In the genomic region with DNA sequence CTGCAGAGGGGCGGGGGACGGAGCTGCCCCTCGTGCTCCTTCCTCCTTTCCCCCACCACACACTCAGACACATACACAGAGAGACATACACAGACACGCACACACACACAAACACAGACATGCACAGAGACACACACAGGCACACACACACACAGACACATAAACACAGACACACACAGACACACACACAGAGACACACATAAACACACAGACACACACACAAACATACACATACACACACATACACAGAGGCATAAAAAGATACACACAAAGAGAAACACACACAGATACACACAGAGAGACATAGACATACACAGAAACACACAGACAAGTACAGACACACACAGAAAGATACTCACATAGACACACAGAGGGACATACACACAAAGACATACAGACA, we compare ENCODE assay signal across 22 cellular contexts.
"Had no signal": no experiment of that assay in that cellular context is flagged by ENCODE, and none has a peak within 500 bp of the region (broad histone marks: within the 10 kb centered on the region; RNA-seq: fewer than 3 reads in every experiment).

No MANE protein-coding gene starts in this region.

- H3K9ac ChIP-seq: SK-N-SH had no signal

- H3K9me3 ChIP-seq: MG63, SK-N-SH had no signal

- DNase-seq: Karpas-422, KBM-7, MG63, NCI-H1092, NCI-H1105 treated with DMSO at 0.1 percent for 48 hours, NCI-H1417 treated with DMSO at 0.1 percent for 48 hours, NCI-H146, NCI-H1694 treated with DMSO at 0.1 percent for 48 hours, NCI-H1930, NCI-H2081, NCI-H2171, NCI-H226, NCI-H446, NCI-H510A, NCI-H524 treated with DMSO at 0.1 percent for 48 hours, NCI-H69, NCI-H774, Right ventricle myocardium superior, RPMI8226, SK-N-SH, SW 1271 had no signal

- H3K4me3 ChIP-seq: MG63 had no signal

- FAIRE-seq: RCC 7860 had no signal

- H3K36me3 ChIP-seq: MG63 had no signal

- H3K4me2 ChIP-seq: SK-N-SH had no signal
